Comparison of ENCODE assay signal across 1 cellular context in the genomic region with DNA sequence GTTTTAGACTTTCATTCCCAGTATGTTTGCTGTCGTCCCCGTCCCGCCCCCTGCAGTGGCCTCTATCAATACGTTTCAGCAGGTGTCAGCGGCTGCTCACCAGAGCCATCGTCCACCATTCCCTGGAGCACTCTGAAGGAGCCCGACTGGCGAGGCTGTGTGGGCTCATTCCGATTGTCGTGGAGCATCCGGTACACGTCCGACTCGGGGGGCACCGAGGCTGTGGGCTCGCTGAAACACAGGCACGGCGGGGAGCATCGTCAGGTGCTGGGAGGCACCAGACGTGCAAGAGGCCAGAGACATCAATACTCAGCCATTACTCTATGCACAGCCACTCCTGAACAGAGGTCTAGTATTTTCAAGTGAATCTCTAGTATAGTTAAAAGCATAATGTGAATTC.
TF ChIP-seq lines count a peak whose summit lies in the region.

No MANE protein-coding gene starts in this region.

TF ChIP-seq in K562, 482 proteins besides CTCF, POLR2A, EP300 and RAD21:
- no peak for TF ChIP-seq GABPB1 (CRISPR knock-in tag; IDR thresholded peaks at IDR 0.05)
- no peak for TF ChIP-seq EP400 (IDR thresholded peaks at IDR 0.05)
- TF ChIP-seq GATAD2A (IDR thresholded peaks at IDR 0.05): no peak
- no peak for TF ChIP-seq CC2D1A (IDR thresholded peaks at IDR 0.05)
